ENCODE assay signal across 19 cellular contexts in genomic region chr18:9482790-9483189, GRCh38. TPM values are rescaled to one million over a fixed set of nuclear protein-coding genes. Genes with fewer than 3 reads are reported as not detected.
DNase-seq lines count a peak whose midpoint lies in the region; ATAC-seq and TF ChIP-seq lines count a peak whose summit lies in the region.
"Had no signal": no experiment of that assay in that cellular context is flagged by ENCODE, and none has a peak within 500 bp of the region (broad histone marks: within the 10 kb centered on the region; RNA-seq: fewer than 3 reads in every experiment).

No MANE protein-coding gene starts in this region.

- no peak for TF ChIP-seq CTCF in GM12865 (IDR thresholded peaks at IDR 0.05; ENCODE audit: insufficient read depth, low read depth, low read length, missing control alignments)

- ATAC-seq in HG02588 (IDR thresholded peaks at IDR 0.05; ENCODE audit: unreplicated experiment), result peak; percentile 55
- ATAC-seq: activated CD8-positive, alpha-beta T cell treated with anti-CD3 and anti-CD28 coated beads, Interleukin-2, amount 10 ng/mL, durations not matched to agents 7 days and 5 days; activated naive CD8-positive, alpha-beta T cell treated with anti-CD3 and anti-CD28 coated beads, Interleukin-2, amount 50 U/mL, for 24 hours; right cardiac atrium had no signal

- DNase-seq in GM12865 (ENCODE audit: low read depth), result peak; percentile 9
- peak; percentile 75 for DNase-seq in MV-4-11 (lab: John Stamatoyannopoulos, UW)
- DNase-seq in myocyte (ENCODE audit: low read depth), result peak; percentile 25
- DNase-seq in NCI-H2227 (lab: John Stamatoyannopoulos, UW; ENCODE audit: unreplicated experiment), result no peak
- DNase-seq in GDM1 (lab: John Stamatoyannopoulos, UW), result no peak
- DNase-seq in cerebellar cortex (ENCODE audit: low spot score), result no peak
- no peak for DNase-seq in AG08396 (ENCODE audit: low spot score)
- DNase-seq: activated CD8-positive, alpha-beta T cell treated with anti-CD3 and anti-CD28 coated beads, Interleukin-2, amount 10 ng/mL, durations not matched to agents 7 days and 5 days; activated naive CD8-positive, alpha-beta T cell treated with anti-CD3 and anti-CD28 coated beads, Interleukin-2, amount 50 U/mL, for 24 hours; DMS 273 treated with DMSO at 0.1 percent for 48 hours; effector CD4-positive, alpha-beta T cell; esophagus squamous epithelium; hippocampal formation; IMR-90; NCI-H1105 treated with DMSO at 0.1 percent for 48 hours; NCI-H82; nucleus accumbens; right cardiac atrium had no signal

- no peak overlapping the region for H3K4me3 ChIP-seq in GM12865 (ENCODE audit: low read depth, low read length)
- H3K4me3 ChIP-seq: esophagus squamous epithelium had no signal

RNA-seq across cellular contexts. Expression of gene RALBP1, which starts 7.5 kb away (rescaled TPM):
- total RNA-seq in myocyte, result 73.8 and 83.5 TPM in 2 replicates
- polyA plus RNA-seq in myocyte (2012), result 39.3 TPM

Comparison
In these comparisons a context has a peak if more than half of its experiments do, and no peak if none do; other contexts are left out.
1. DNase-seq: peak in GM12865 (single experiment), MV-4-11 (single experiment) and myocyte (single experiment); none in NCI-H2227 (single experiment), GDM1 (single experiment), cerebellar cortex (single experiment) and AG08396 (single experiment).